In genomic region chr9:114515528-114515927, GRCh38 we compare ENCODE assay signal across 20 cellular contexts.
"Had no signal": no experiment of that assay in that cellular context is flagged by ENCODE, and none has a peak within 500 bp of the region (broad histone marks: within the 10 kb centered on the region; RNA-seq: fewer than 3 reads in every experiment).

No MANE protein-coding gene starts in this region.

- H3K4me3 ChIP-seq: coronary artery, dorsolateral prefrontal cortex, esophagus squamous epithelium, gastroesophageal sphincter, heart left ventricle, left lung, lower lobe of right lung, mucosa of descending colon had no signal

- H3K36me3 Mint-ChIP-seq: mesothelial cell of epicardium had no signal

- DNase-seq: dermis blood vessel endothelial cell; dorsolateral prefrontal cortex; effector CD4-positive, alpha-beta T cell; effector memory CD4-positive, alpha-beta T cell; erythroblast; esophagus squamous epithelium; foreskin keratinocyte; heart left ventricle; hippocampal formation; left cardiac atrium; left lung; left ventricle myocardium superior; lower lobe of right lung; mesenchymal stem cell; mucosa of descending colon had no signal

- H3K9me3 Mint-ChIP-seq: mesothelial cell of epicardium had no signal

- ATAC-seq: esophagus mucosa, foreskin keratinocyte, gastroesophageal sphincter, heart left ventricle, left cardiac atrium, left lung, left ventricle myocardium superior, lower lobe of right lung, mucosa of descending colon had no signal

- H3K4me1 ChIP-seq: esophagus squamous epithelium, foreskin keratinocyte, gastroesophageal sphincter, left lung, lower lobe of right lung had no signal

- H3K9me3 ChIP-seq: esophagus squamous epithelium, gastroesophageal sphincter, heart left ventricle, left lung, lower lobe of right lung, mucosa of descending colon had no signal

- H3K36me3 ChIP-seq: esophagus squamous epithelium, gastroesophageal sphincter, heart left ventricle, left lung, lower lobe of right lung had no signal

- H3K4me3 Mint-ChIP-seq: mesothelial cell of epicardium had no signal

- H3K27ac Mint-ChIP-seq: mesothelial cell of epicardium had no signal

- H3K27ac ChIP-seq: coronary artery, dorsolateral prefrontal cortex, epithelial cell of prostate, esophagus squamous epithelium, foreskin keratinocyte, gastroesophageal sphincter, heart left ventricle, left lung, lower lobe of right lung had no signal
